In the genomic region with DNA sequence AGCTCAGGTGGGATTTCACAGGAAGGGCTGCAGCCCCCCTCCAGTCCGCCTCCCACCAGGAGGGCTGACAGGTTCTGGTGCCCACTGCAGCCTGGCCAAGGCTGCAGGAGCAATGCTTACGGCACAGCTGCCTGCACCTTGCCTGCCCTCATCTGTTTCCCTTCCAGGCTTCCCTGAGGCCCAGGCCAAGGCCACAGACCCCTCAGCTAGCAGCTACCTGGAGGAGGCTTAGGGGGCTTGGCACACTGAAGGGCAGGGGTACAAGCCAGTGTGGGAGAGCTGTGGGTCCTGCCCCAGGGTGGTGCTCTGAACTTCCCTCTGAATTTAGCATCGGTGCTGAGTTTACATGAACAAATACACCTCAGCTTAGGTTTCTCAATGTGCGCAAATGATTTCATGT, we compare ENCODE assay signal across 25 cellular contexts. TPM values are rescaled to one million over a fixed set of nuclear protein-coding genes. Genes with fewer than 3 reads are reported as not detected.
DNase-seq lines count a peak whose midpoint lies in the region; ATAC-seq, FAIRE-seq and TF ChIP-seq lines count a peak whose summit lies in the region.
"Had no signal": no experiment of that assay in that cellular context is flagged by ENCODE, and none has a peak within 500 bp of the region (broad histone marks: within the 10 kb centered on the region; RNA-seq: fewer than 3 reads in every experiment).

No MANE protein-coding gene starts in this region.

- H3K27ac ChIP-seq in dorsolateral prefrontal cortex: peak overlapping the region in 57 of 59 donors; percentile 10 to 95 (median 85)
- H3K27ac ChIP-seq: PC-9, RWPE1 had no signal

- no peak overlapping the region for H3K4me3 Mint-ChIP-seq in activated naive CD8-positive, alpha-beta T cell treated with anti-CD3 and anti-CD28 coated beads, Interleukin-2, amount 10 ng/mL, durations not matched to agents 7 days and 5 days
- H3K4me3 Mint-ChIP-seq in activated naive CD8-positive, alpha-beta T cell treated with anti-CD3 and anti-CD28 coated beads for 36 hours: no peak overlapping the region
- no peak overlapping the region for H3K4me3 Mint-ChIP-seq in progenitor cell of endocrine pancreas (ENCODE audit: low read depth)
- H3K4me3 Mint-ChIP-seq: CD8-positive, alpha-beta T cell had no signal

- H3K36me3 Mint-ChIP-seq in activated naive CD8-positive, alpha-beta T cell treated with anti-CD3 and anti-CD28 coated beads, Interleukin-2, amount 10 ng/mL, durations not matched to agents 7 days and 5 days: no peaks in the 10 kb centered on the region
- no peaks in the 10 kb centered on the region for H3K36me3 Mint-ChIP-seq in activated naive CD8-positive, alpha-beta T cell treated with anti-CD3 and anti-CD28 coated beads for 36 hours
- no peaks in the 10 kb centered on the region for H3K36me3 Mint-ChIP-seq in progenitor cell of endocrine pancreas (ENCODE audit: insufficient read depth)
- H3K36me3 Mint-ChIP-seq: CD8-positive, alpha-beta T cell had no signal

- intact Hi-C loops in dorsolateral prefrontal cortex (cut with DNase I): no loop called here

- peak; percentile 17 for FAIRE-seq in urothelium cell line (lab: Jason Lieb, UNC)
- FAIRE-seq: GM12878, H54, K562 had no signal

- TF ChIP-seq CTCF in dorsolateral prefrontal cortex (IDR thresholded peaks at IDR 0.05 in 54 of 56, conservative IDR thresholded peaks at IDR 0.05 in 2 of 56; ENCODE audit: low read depth in 1 of 56, partially characterized antibody in 56 of 56) (no peak), progenitor cell of endocrine pancreas (IDR thresholded peaks at IDR 0.05; ENCODE audit: unreplicated experiment) (no peak)

- peaks cover 7% of the 10 kb centered on the region for H3K4me1 Mint-ChIP-seq in activated naive CD8-positive, alpha-beta T cell treated with anti-CD3 and anti-CD28 coated beads, Interleukin-2, amount 10 ng/mL, durations not matched to agents 7 days and 5 days
- peaks cover 2% of the 10 kb centered on the region for H3K4me1 Mint-ChIP-seq in activated naive CD8-positive, alpha-beta T cell treated with anti-CD3 and anti-CD28 coated beads for 36 hours
- no peaks in the 10 kb centered on the region for H3K4me1 Mint-ChIP-seq in progenitor cell of endocrine pancreas (ENCODE audit: low read depth)

- ATAC-seq in activated naive CD8-positive, alpha-beta T cell treated with anti-CD3 and anti-CD28 coated beads, Interleukin-2, amount 10 ng/mL, durations not matched to agents 7 days and 5 days (ENCODE audit: low read depth): no peak
- no peak for ATAC-seq in HG03565 (IDR thresholded peaks at IDR 0.05; ENCODE audit: unreplicated experiment)
- ATAC-seq: CD8-positive, alpha-beta T cell; GM12878; K562 had no signal

- H3K9me3 Mint-ChIP-seq in activated naive CD8-positive, alpha-beta T cell treated with anti-CD3 and anti-CD28 coated beads, Interleukin-2, amount 10 ng/mL, durations not matched to agents 7 days and 5 days: no peaks in the 10 kb centered on the region
- H3K9me3 Mint-ChIP-seq in activated naive CD8-positive, alpha-beta T cell treated with anti-CD3 and anti-CD28 coated beads for 36 hours: no peaks in the 10 kb centered on the region
- H3K9me3 Mint-ChIP-seq in progenitor cell of endocrine pancreas (ENCODE audit: low read depth): no peaks in the 10 kb centered on the region
- H3K9me3 Mint-ChIP-seq: CD8-positive, alpha-beta T cell had no signal

- peaks cover 40% of the 10 kb centered on the region for H3K27me3 Mint-ChIP-seq in activated naive CD8-positive, alpha-beta T cell treated with anti-CD3 and anti-CD28 coated beads, Interleukin-2, amount 10 ng/mL, durations not matched to agents 7 days and 5 days
- peaks cover 59% of the 10 kb centered on the region for H3K27me3 Mint-ChIP-seq in activated naive CD8-positive, alpha-beta T cell treated with anti-CD3 and anti-CD28 coated beads for 36 hours
- peaks cover 70% of the 10 kb centered on the region for H3K27me3 Mint-ChIP-seq in progenitor cell of endocrine pancreas

- H3K27ac Mint-ChIP-seq in activated naive CD8-positive, alpha-beta T cell treated with anti-CD3 and anti-CD28 coated beads, Interleukin-2, amount 10 ng/mL, durations not matched to agents 7 days and 5 days: no peak overlapping the region
- no peak overlapping the region for H3K27ac Mint-ChIP-seq in activated naive CD8-positive, alpha-beta T cell treated with anti-CD3 and anti-CD28 coated beads for 36 hours
- no peak overlapping the region for H3K27ac Mint-ChIP-seq in progenitor cell of endocrine pancreas
- H3K27ac Mint-ChIP-seq: CD8-positive, alpha-beta T cell had no signal

- POLR2A ChIA-PET in activated naive CD8-positive, alpha-beta T cell treated with anti-CD3 and anti-CD28 coated beads, Interleukin-2, amount 10 ng/mL, durations not matched to agents 7 days and 5 days (lab: Charles Lee): no interaction called here

- DNase-seq in activated naive CD8-positive, alpha-beta T cell treated with anti-CD3 and anti-CD28 coated beads, Interleukin-2, amount 10 ng/mL, durations not matched to agents 7 days and 5 days: peak; percentile 11
- no peak for DNase-seq in activated naive CD8-positive, alpha-beta T cell treated with anti-CD3 and anti-CD28 coated beads for 36 hours
- DNase-seq in dorsolateral prefrontal cortex (peak in 2 of 10 donors; percentile 21 to 29), mesenteric fat pad (ENCODE audit: low spot score) (peak; percentile 71), urothelium cell line (ENCODE audit: low spot score) (no peak), progenitor cell of endocrine pancreas (ENCODE audit: low spot score, unreplicated experiment) (no peak), HK-2 (ENCODE audit: unreplicated experiment) (no peak)
- DNase-seq: AML-193; C1 segment of cervical spinal cord; CD8-positive, alpha-beta T cell; DND-41; MG63; NCI-H187 treated with DMSO at 0.1 percent for 48 hours; NCI-H2227 treated with DMSO at 0.1 percent for 48 hours; NCI-H510A; NCI-H748 treated with DMSO at 0.1 percent for 48 hours; PC-9; SIG-M5 had no signal

- H3K4me3 ChIP-seq in dorsolateral prefrontal cortex: no peak overlapping the region
- H3K4me3 ChIP-seq: GM12878, K562, MG63, PC-9 had no signal

- peaks cover 0 to 7% (median 0%) of the 10 kb centered on the region in 45 donors for H3K27me3 ChIP-seq in dorsolateral prefrontal cortex

RNA-seq across cellular contexts. Expression of a gene that starts 6.3 kb away (rescaled TPM):
- total RNA-seq in activated naive CD8-positive, alpha-beta T cell treated with anti-CD3 and anti-CD28 coated beads, Interleukin-2, amount 10 ng/mL, durations not matched to agents 7 days and 5 days: not detected
- not detected for total RNA-seq in activated naive CD8-positive, alpha-beta T cell treated with anti-CD3 and anti-CD28 coated beads for 36 hours
- 10 to 100 TPM in 28 of 120 experiments, 1 to 10 TPM in 92; 3.5 to 13.9 (median 8.1) TPM for total RNA-seq in dorsolateral prefrontal cortex
- 5.7 TPM for total RNA-seq in mesenteric fat pad
- not detected in 2 replicates for total RNA-seq in progenitor cell of endocrine pancreas
- total RNA-seq: A172; CD8-positive, alpha-beta T cell; K562; LHCN-M2 had no signal

Comparison
In these comparisons a context has a peak if more than half of its experiments do, and no peak if none do; other contexts are left out.
1. DNase-seq: peak in activated naive CD8-positive, alpha-beta T cell treated with anti-CD3 and anti-CD28 coated beads, Interleukin-2, amount 10 ng/mL, durations not matched to agents 7 days and 5 days (single experiment) and mesenteric fat pad (single experiment); none in activated naive CD8-positive, alpha-beta T cell treated with anti-CD3 and anti-CD28 coated beads for 36 hours (single experiment), urothelium cell line (single experiment), progenitor cell of endocrine pancreas (single experiment) and HK-2 (single experiment).